1 cellular context compared by ENCODE assay signal in genomic region chr17:44340613-44341012, GRCh38.
A peak's percentile ranks its signal among the peaks of the same experiment; 100 is the strongest.
TF ChIP-seq lines count a peak whose summit lies in the region.

No MANE protein-coding gene starts in this region.

TF ChIP-seq in K562, 482 proteins besides CTCF, POLR2A, EP300 and RAD21:
- peak; percentile 47 for TF ChIP-seq CBFA2T3 (IDR thresholded peaks at IDR 0.05)
- peak; percentile 17 for TF ChIP-seq TAL1 (IDR thresholded peaks at IDR 0.05)
- TF ChIP-seq TCF3 (CRISPR knock-in tag; IDR thresholded peaks at IDR 0.05), result peak; percentile 33; the same call in 1 of the 2 replicates
TF ChIP-seq in K562: peak in this region for 3; not testable (repeated sequence) for 479.
